ENCODE assay signal across 25 cellular contexts in genomic region chr12:3213171-3213570, GRCh38.
DNase-seq lines count a peak whose midpoint lies in the region; ATAC-seq and TF ChIP-seq lines count a peak whose summit lies in the region.
"Had no signal": no experiment of that assay in that cellular context is flagged by ENCODE, and none has a peak within 500 bp of the region (broad histone marks: within the 10 kb centered on the region; RNA-seq: fewer than 3 reads in every experiment).

No MANE protein-coding gene starts in this region.

- intact Hi-C loops in heart right ventricle (cut with DNase I) = no loop called here

- H3K27ac ChIP-seq in VCaP (peak overlapping the region; percentile 100), heart right ventricle (peak overlapping the region in 6 of 10 donors; percentile 12 to 95 (median 86))
- H3K27ac ChIP-seq: ascending aorta, C4-2B, parathyroid adenoma, right lobe of liver, RWPE1 had no signal

- ATAC-seq in heart right ventricle (peak; percentile 51 to 87 (median 62)), HG02840 (IDR thresholded peaks at IDR 0.05; ENCODE audit: low FRiP score, unreplicated experiment) (no peak)
- ATAC-seq: right lobe of liver; stimulated activated memory B cell treated with anti-CD40 and anti-IgM and Interleukin-4, amounts not matched to agents 10 μg/mL and 1 μg/mL and 100 μg/mL, for 72 hours had no signal

- H3K27me3 ChIP-seq in heart right ventricle = no peaks in the 10 kb centered on the region
- H3K27me3 ChIP-seq: ascending aorta, dorsolateral prefrontal cortex, right lobe of liver had no signal

- TF ChIP-seq CTCF in VCaP (conservative IDR thresholded peaks at IDR 0.05) (no peak), heart right ventricle (IDR thresholded peaks at IDR 0.05) (no peak)

- 43 to 51% methylated on average over 8 of the region's 8 CpGs for WGBS in heart right ventricle, 2 donors

- no peaks in the 10 kb centered on the region for H3K9me3 ChIP-seq in heart right ventricle
- H3K9me3 ChIP-seq: ascending aorta, right lobe of liver, SK-N-SH had no signal

- peaks cover 18 to 78% (median 57%) of the 10 kb centered on the region in 9 donors for H3K4me1 ChIP-seq in heart right ventricle

- peak; percentile 96 for DNase-seq in NCI-H1694 treated with DMSO at 0.1 percent for 48 hours (lab: John Stamatoyannopoulos, UW)
- DNase-seq in heart right ventricle = peak; percentile 57 to 69
- DNase-seq in retina = peak; percentile 77
- no peak for DNase-seq in stimulated activated CD4-positive, alpha-beta T cell treated with anti-CD3 and anti-CD28 coated beads, Interleukin-1b, Interleukin-23, amount 100 ng/mL, for 48 hours
- no peak for DNase-seq in DMS153 (lab: John Stamatoyannopoulos, UW)
- DNase-seq: activated CD8-positive, alpha-beta memory T cell treated with anti-CD3 and anti-CD28 coated beads for 24 hours; activated effector memory CD4-positive, alpha-beta T cell treated with anti-CD3 and anti-CD28 coated beads, Interleukin-2, amount 50 U/mL, for 16 hours; activated naive CD8-positive, alpha-beta T cell treated with anti-CD3 and anti-CD28 coated beads, Interleukin-2, amount 10 ng/mL, durations not matched to agents 7 days and 5 days; activated T-cell treated with anti-CD3 and anti-CD28 coated beads, Interleukin-2, amount 50 U/mL, for 1 hour; central memory CD4-positive, alpha-beta T cell; NCI-H187; NCI-H526; nephron progenitor cell; right lobe of liver; SK-N-SH; stimulated activated CD4-positive, alpha-beta T cell treated with anti-CD3 and anti-CD28 coated beads, Interleukin-12 subunit alpha, Interleukin-12 subunit beta, amount 100 ng/mL, for 4 hours; stimulated activated CD4-positive, alpha-beta T cell treated with anti-CD3 and anti-CD28 coated beads, Interleukin-4, amount 100 ng/mL, for 24 hours had no signal

- no peak overlapping the region for H3K4me3 ChIP-seq in heart right ventricle
- H3K4me3 ChIP-seq: ascending aorta, dorsolateral prefrontal cortex, right lobe of liver had no signal

- H3K36me3 ChIP-seq in heart right ventricle = peaks cover 0 to 27% (median 0%) of the 10 kb centered on the region in 9 donors
- H3K36me3 ChIP-seq: ascending aorta had no signal

Comparison
In these comparisons a context has a peak if more than half of its experiments do, and no peak if none do; other contexts are left out.
1. DNase-seq: peak in NCI-H1694 treated with DMSO at 0.1 percent for 48 hours (single experiment), heart right ventricle (2 of 2) and retina (single experiment); none in stimulated activated CD4-positive, alpha-beta T cell treated with anti-CD3 and anti-CD28 coated beads, Interleukin-1b, Interleukin-23, amount 100 ng/mL, for 48 hours (single experiment) and DMS153 (single experiment).